ENCODE assay signal across 8 cellular contexts in genomic region chr20:35773154-35773751, GRCh38. TPM values are rescaled to one million over a fixed set of nuclear protein-coding genes. Genes with fewer than 3 reads are reported as not detected.
DNase-seq lines count a peak whose midpoint lies in the region; ATAC-seq and TF ChIP-seq lines count a peak whose summit lies in the region.

No MANE protein-coding gene starts in this region.

- no peaks in the 10 kb centered on the region for H3K36me3 ChIP-seq in CD8-positive, alpha-beta memory T cell (ENCODE audit: insufficient read depth, low read length)
- no peaks in the 10 kb centered on the region for H3K36me3 ChIP-seq in MM.1S (replicated peaks; ENCODE audit: insufficient read depth, low read length)
- no peaks in the 10 kb centered on the region for H3K36me3 ChIP-seq in gastrocnemius medialis

- peaks cover 59% of the 10 kb centered on the region for H3K79me2 ChIP-seq in MM.1S (ENCODE audit: low read length)

- peak in 1 of 2 donors; percentile 17 for TF ChIP-seq POLR2A in gastrocnemius medialis (IDR thresholded peaks at IDR 0.05)

- H3K4me1 Mint-ChIP-seq in CD8-positive, alpha-beta memory T cell = peaks cover 68 to 90% (median 77%) of the 10 kb centered on the region in 3 donors
- peaks cover 61% of the 10 kb centered on the region for H3K4me1 Mint-ChIP-seq in activated T-helper 1 cell treated with anti-CD3 and anti-CD28 coated beads, Interleukin-12 subunit alpha, Interleukin-12 subunit beta, Interleukin-2, Interleukin-4 antibody, amounts not matched to agents 30 ng/mL and 10 ng/mL and 1 ng/mL, durations not matched to agents 14 hours and 24 hours and 36 hours (ENCODE audit: low read depth)

- H2AFZ ChIP-seq in MM.1S (ENCODE audit: low read length) = no peak overlapping the region

- H3K4me2 ChIP-seq in MM.1S (ENCODE audit: low read depth, low read length) = peak overlapping the region; percentile 95

- peak overlapping the region; percentile 84 for H3K4me3 ChIP-seq in CD8-positive, alpha-beta memory T cell (ENCODE audit: low read length)
- H3K4me3 ChIP-seq in MM.1S (ENCODE audit: low read length) (peak overlapping the region; percentile 87), gastrocnemius medialis (peak overlapping the region; percentile 67 to 80 (median 72))

- H3K9me2 ChIP-seq in MM.1S (replicated peaks; ENCODE audit: insufficient read depth, low read length) = no peaks in the 10 kb centered on the region

- H4K20me1 ChIP-seq in MM.1S (ENCODE audit: insufficient read depth, low read length) = no peaks in the 10 kb centered on the region; the same call in 1 of the 2 replicates

- H3K9ac ChIP-seq in MM.1S (ENCODE audit: low read length) = peak overlapping the region; percentile 83

- POLR2A ChIA-PET in CD8-positive, alpha-beta memory T cell (lab: Charles Lee) = interaction anchor here (0.6 to 9.3 kb wide), 2 partner anchors 32 to 97 kb away, joined by 7 to 337 read pairs; partner anchors contain the start of gene RBM39

- no peak for ATAC-seq in gastrocnemius medialis
- ATAC-seq in GM21381 (IDR thresholded peaks at IDR 0.05; ENCODE audit: unreplicated experiment) = no peak

- peak overlapping the region; percentile 86 to 99 (median 98) for H3K27ac Mint-ChIP-seq in CD8-positive, alpha-beta memory T cell
- peak overlapping the region; percentile 95 for H3K27ac Mint-ChIP-seq in activated T-helper 1 cell treated with anti-CD3 and anti-CD28 coated beads, Interleukin-12 subunit alpha, Interleukin-12 subunit beta, Interleukin-2, Interleukin-4 antibody, amounts not matched to agents 30 ng/mL and 10 ng/mL and 1 ng/mL, durations not matched to agents 14 hours and 24 hours and 36 hours

- no peaks in the 10 kb centered on the region for H3K9me3 ChIP-seq in CD8-positive, alpha-beta memory T cell (ENCODE audit: low read length)
- H3K9me3 ChIP-seq in MM.1S (replicated peaks; ENCODE audit: insufficient read depth, low read length) = no peaks in the 10 kb centered on the region
- H3K9me3 ChIP-seq in gastrocnemius medialis = no peaks in the 10 kb centered on the region

- intact Hi-C loops in activated T-helper 1 cell treated with anti-CD3 and anti-CD28 coated beads, Interleukin-12 subunit alpha, Interleukin-12 subunit beta, Interleukin-2, Interleukin-4 antibody, amounts not matched to agents 30 ng/mL and 10 ng/mL and 1 ng/mL, durations not matched to agents 14 hours and 24 hours and 36 hours (cut with micrococcal nuclease) = loop anchor here (2.0 kb wide), 2 partner anchors 74 to 154 kb away; partner anchors contain the start of genes NFS1 and ROMO1
- intact Hi-C loops in gastrocnemius medialis (cut with DNase I; ENCODE audit: low total_unique reads) = no loop called here

- no peak for TF ChIP-seq CTCF in MM.1S (IDR thresholded peaks at IDR 0.05; ENCODE audit: low read length)
- TF ChIP-seq CTCF in gastrocnemius medialis (IDR thresholded peaks at IDR 0.05 in 4 of 5, conservative IDR thresholded peaks at IDR 0.05 in 1 of 5) = no peak

- H3K4me1 ChIP-seq in CD8-positive, alpha-beta memory T cell (ENCODE audit: insufficient read depth, low read length) = peaks cover 86% of the 10 kb centered on the region
- H3K4me1 ChIP-seq in MM.1S (ENCODE audit: low read length) (peaks cover 20% of the 10 kb centered on the region), gastrocnemius medialis (peaks cover 78 to 80% of the 10 kb centered on the region in 2 donors)

- H3K4me3 Mint-ChIP-seq in CD8-positive, alpha-beta memory T cell = peak overlapping the region; percentile 81 to 94 (median 86)
- H3K4me3 Mint-ChIP-seq in activated T-helper 1 cell treated with anti-CD3 and anti-CD28 coated beads, Interleukin-12 subunit alpha, Interleukin-12 subunit beta, Interleukin-2, Interleukin-4 antibody, amounts not matched to agents 30 ng/mL and 10 ng/mL and 1 ng/mL, durations not matched to agents 14 hours and 24 hours and 36 hours = peak overlapping the region; percentile 94

- peaks cover 25% of the 10 kb centered on the region for H3F3A ChIP-seq in MM.1S (ENCODE audit: insufficient read depth, low read length)

- CTCF ChIA-PET in CD8-positive, alpha-beta memory T cell (lab: Charles Lee) = interaction anchor here (0.6 to 7.4 kb wide), 2 partner anchors 11 to 30 kb away, joined by 3 to 90 read pairs; partner anchors contain the start of gene RBM39

- H3K27ac ChIP-seq in CD8-positive, alpha-beta memory T cell (ENCODE audit: low read depth, low read length) = peak overlapping the region; percentile 95
- H3K27ac ChIP-seq in MM.1S (ENCODE audit: low read length) (peak overlapping the region; percentile 35; the same call in 1 of the 2 replicates), gastrocnemius medialis (peak overlapping the region; percentile 85 to 95 (median 91))

- no peaks in the 10 kb centered on the region for H3K27me3 ChIP-seq in CD8-positive, alpha-beta memory T cell (ENCODE audit: insufficient read depth, low read length, poor library complexity, severe bottlenecking)
- H3K27me3 ChIP-seq in MM.1S (replicated peaks; ENCODE audit: insufficient read depth, low read length) (no peaks in the 10 kb centered on the region), gastrocnemius medialis (no peaks in the 10 kb centered on the region)

- peak; percentile 25 to 63 (median 53) for DNase-seq in CD8-positive, alpha-beta memory T cell
- peak; percentile 45 for DNase-seq in MM.1S
- peak; percentile 46 for DNase-seq in activated T-helper 1 cell treated with anti-CD3 and anti-CD28 coated beads, Interleukin-12 subunit alpha, Interleukin-12 subunit beta, Interleukin-2, Interleukin-4 antibody, amounts not matched to agents 30 ng/mL and 10 ng/mL and 1 ng/mL, durations not matched to agents 14 hours and 24 hours and 36 hours (ENCODE audit: low spot score)
- peak; percentile 49 for DNase-seq in globus pallidus (ENCODE audit: low spot score)
- peak in 1 of 2 donors; percentile 11 for DNase-seq in gastrocnemius medialis
- DNase-seq in cerebellar nuclear complex (lab: John Stamatoyannopoulos, UW) = no peak
- DNase-seq in NCI-H187 treated with DMSO at 0.1 percent for 48 hours (lab: John Stamatoyannopoulos, UW) = no peak

- H3K27me3 Mint-ChIP-seq in CD8-positive, alpha-beta memory T cell = peaks cover 0 to 3% of the 10 kb centered on the region in 2 donors
- H3K27me3 Mint-ChIP-seq in activated T-helper 1 cell treated with anti-CD3 and anti-CD28 coated beads, Interleukin-12 subunit alpha, Interleukin-12 subunit beta, Interleukin-2, Interleukin-4 antibody, amounts not matched to agents 30 ng/mL and 10 ng/mL and 1 ng/mL, durations not matched to agents 14 hours and 24 hours and 36 hours (ENCODE audit: insufficient read depth) = no peaks in the 10 kb centered on the region

- peaks cover 4 to 36% (median 7%) of the 10 kb centered on the region in 3 donors for H3K36me3 Mint-ChIP-seq in CD8-positive, alpha-beta memory T cell
- H3K36me3 Mint-ChIP-seq in activated T-helper 1 cell treated with anti-CD3 and anti-CD28 coated beads, Interleukin-12 subunit alpha, Interleukin-12 subunit beta, Interleukin-2, Interleukin-4 antibody, amounts not matched to agents 30 ng/mL and 10 ng/mL and 1 ng/mL, durations not matched to agents 14 hours and 24 hours and 36 hours (ENCODE audit: low read depth) = peaks cover 24% of the 10 kb centered on the region

- in situ Hi-C loops in gastrocnemius medialis (cut with MboI; ENCODE audit: low sequenced_read_pairs in 4 of 4) = no loop called here

- H3K9me3 Mint-ChIP-seq in CD8-positive, alpha-beta memory T cell = peaks cover 0 to 3% (median 0%) of the 10 kb centered on the region in 5 donors
- peaks cover 6% of the 10 kb centered on the region for H3K9me3 Mint-ChIP-seq in activated T-helper 1 cell treated with anti-CD3 and anti-CD28 coated beads, Interleukin-12 subunit alpha, Interleukin-12 subunit beta, Interleukin-2, Interleukin-4 antibody, amounts not matched to agents 30 ng/mL and 10 ng/mL and 1 ng/mL, durations not matched to agents 14 hours and 24 hours and 36 hours

RNA-seq across cellular contexts. Expression of gene PHF20, which starts 1.4 kb away (rescaled TPM):
- total RNA-seq in CD8-positive, alpha-beta memory T cell = 10 to 100 TPM; 53.9 to 54.3 TPM
- 124 TPM for polyA plus RNA-seq in CD8-positive, alpha-beta memory T cell
- 50.5 and 61.9 TPM in 2 replicates for total RNA-seq in activated T-helper 1 cell treated with anti-CD3 and anti-CD28 coated beads, Interleukin-12 subunit alpha, Interleukin-12 subunit beta, Interleukin-2, Interleukin-4 antibody, amounts not matched to agents 30 ng/mL and 10 ng/mL and 1 ng/mL, durations not matched to agents 14 hours and 24 hours and 36 hours
- 10 to 100 TPM; 72.6 to 91.9 (median 82.2) TPM for total RNA-seq in gastrocnemius medialis

RNA-seq across cellular contexts. Expression of gene RBM39, which starts 31.2 kb away (rescaled TPM):
- total RNA-seq in CD8-positive, alpha-beta memory T cell = 100 to 1,000 TPM; 349 to 352 TPM
- 157 TPM for polyA plus RNA-seq in CD8-positive, alpha-beta memory T cell
- 349 and 357 TPM in 2 replicates for total RNA-seq in activated T-helper 1 cell treated with anti-CD3 and anti-CD28 coated beads, Interleukin-12 subunit alpha, Interleukin-12 subunit beta, Interleukin-2, Interleukin-4 antibody, amounts not matched to agents 30 ng/mL and 10 ng/mL and 1 ng/mL, durations not matched to agents 14 hours and 24 hours and 36 hours
- 100 to 1,000 TPM in 3 of 4 donors, 10 to 100 TPM in 1; 98.5 to 165 (median 130) TPM for total RNA-seq in gastrocnemius medialis

Comparison
In these comparisons a context has a peak if more than half of its experiments do, and no peak if none do; other contexts are left out.
1. DNase-seq: peak in CD8-positive, alpha-beta memory T cell (5 of 5), MM.1S (single experiment), activated T-helper 1 cell treated with anti-CD3 and anti-CD28 coated beads, Interleukin-12 subunit alpha, Interleukin-12 subunit beta, Interleukin-2, Interleukin-4 antibody, amounts not matched to agents 30 ng/mL and 10 ng/mL and 1 ng/mL, durations not matched to agents 14 hours and 24 hours and 36 hours (single experiment) and globus pallidus (single experiment); none in cerebellar nuclear complex (0 of 2) and NCI-H187 treated with DMSO at 0.1 percent for 48 hours (single experiment).
2. H3K27ac ChIP-seq: peak in every context shown above with its lines; median percentile 95 in CD8-positive, alpha-beta memory T cell; 91 in gastrocnemius medialis; 35 in MM.1S.
3. Peak in every context shown above with its lines, with median percentiles within 50 percentile points of each other: H3K4me3 ChIP-seq.